28 cellular contexts compared by ENCODE assay signal in genomic region chr10:121631296-121631695, GRCh38. TPM values are rescaled to one million over a fixed set of nuclear protein-coding genes. Genes with fewer than 3 reads are reported as not detected.
"Had no signal": no experiment of that assay in that cellular context is flagged by ENCODE, and none has a peak within 500 bp of the region (broad histone marks: within the 10 kb centered on the region; RNA-seq: fewer than 3 reads in every experiment).

No MANE protein-coding gene starts in this region.

- FAIRE-seq: endothelial cell of umbilical vein, small intestine, TTC549 had no signal

- H3K9me3 ChIP-seq: body of pancreas, heart left ventricle, right lobe of liver, thyroid gland had no signal

- H3K9ac ChIP-seq: parathyroid adenoma had no signal

- ATAC-seq: activated CD8-positive, alpha-beta memory T cell treated with anti-CD3 and anti-CD28 coated beads, Interleukin-2, amount 10 ng/mL, durations not matched to agents 7 days and 5 days; activated CD8-positive, alpha-beta T cell treated with anti-CD3 and anti-CD28 coated beads for 36 hours; body of pancreas; heart left ventricle; left lobe of liver; natural killer cell treated with Interleukin-12 subunit alpha and Interleukin-12 subunit beta and Interleukin-15 and Interleukin-18, amount 100 ng/mL, for 72 hours; right lobe of liver; T-cell had no signal

- DNase-seq: activated CD4-positive, alpha-beta T cell treated with anti-CD3 and anti-CD28 coated beads, Interleukin-2, amount 10 ng/mL, durations not matched to agents 7 days and 5 days; activated CD4-positive, CD25-positive, alpha-beta regulatory T cell treated with anti-CD3 and anti-CD28 coated beads, Interleukin-2, amount 50 U/mL, for 72 hours; activated CD8-positive, alpha-beta memory T cell treated with anti-CD3 and anti-CD28 coated beads, Interleukin-2, amount 10 ng/mL, durations not matched to agents 7 days and 5 days; activated CD8-positive, alpha-beta T cell treated with anti-CD3 and anti-CD28 coated beads for 36 hours; activated gamma-delta T cell; activated naive CD4-positive, alpha-beta T cell treated with anti-CD3 and anti-CD28 coated beads, Interleukin-2, amount 50 U/mL, for 16 hours; activated T-cell treated with anti-CD3 and anti-CD28 coated beads for 4 hours; anterior cingulate cortex; body of pancreas; caudate nucleus; dermis blood vessel endothelial cell; effector memory CD4-positive, alpha-beta T cell; heart left ventricle; nucleus accumbens; right lobe of liver; small intestine; stimulated activated CD4-positive, alpha-beta T cell treated with anti-CD3 and anti-CD28 coated beads, Interleukin-15, amount 100 ng/mL, for 24 hours; stimulated activated CD4-positive, alpha-beta T cell treated with anti-CD3 and anti-CD28 coated beads, Interleukin-4, amount 100 ng/mL, for 1 hour; stimulated activated naive CD4-positive, alpha-beta T cell; T-cell; thyroid gland; WERI-Rb-1 had no signal

- H3K4me1 ChIP-seq: body of pancreas, heart left ventricle, parathyroid adenoma, right lobe of liver had no signal

- H3K79me2 ChIP-seq: parathyroid adenoma had no signal

- H2AFZ ChIP-seq: parathyroid adenoma had no signal

- H3K4me3 ChIP-seq: body of pancreas, heart left ventricle, right lobe of liver, thyroid gland had no signal

- H3K27ac ChIP-seq: body of pancreas, heart left ventricle, parathyroid adenoma, right lobe of liver, thyroid gland, WERI-Rb-1 had no signal

- H3K27me3 ChIP-seq: body of pancreas, right lobe of liver, thyroid gland had no signal

- H3K36me3 ChIP-seq: heart left ventricle, right lobe of liver, thyroid gland, WERI-Rb-1 had no signal

RNA-seq across cellular contexts. Expression of gene FGFR2, which starts 33.1 kb away (rescaled TPM):
- total RNA-seq: activated CD4-positive, alpha-beta T cell treated with anti-CD3 and anti-CD28 coated beads, Interleukin-2, amount 10 ng/mL, durations not matched to agents 7 days and 5 days; activated CD8-positive, alpha-beta T cell treated with anti-CD3 and anti-CD28 coated beads for 36 hours; endothelial cell of umbilical vein; lung microvascular endothelial cell had no signal
